8 cellular contexts compared by ENCODE assay signal in the genomic region with DNA sequence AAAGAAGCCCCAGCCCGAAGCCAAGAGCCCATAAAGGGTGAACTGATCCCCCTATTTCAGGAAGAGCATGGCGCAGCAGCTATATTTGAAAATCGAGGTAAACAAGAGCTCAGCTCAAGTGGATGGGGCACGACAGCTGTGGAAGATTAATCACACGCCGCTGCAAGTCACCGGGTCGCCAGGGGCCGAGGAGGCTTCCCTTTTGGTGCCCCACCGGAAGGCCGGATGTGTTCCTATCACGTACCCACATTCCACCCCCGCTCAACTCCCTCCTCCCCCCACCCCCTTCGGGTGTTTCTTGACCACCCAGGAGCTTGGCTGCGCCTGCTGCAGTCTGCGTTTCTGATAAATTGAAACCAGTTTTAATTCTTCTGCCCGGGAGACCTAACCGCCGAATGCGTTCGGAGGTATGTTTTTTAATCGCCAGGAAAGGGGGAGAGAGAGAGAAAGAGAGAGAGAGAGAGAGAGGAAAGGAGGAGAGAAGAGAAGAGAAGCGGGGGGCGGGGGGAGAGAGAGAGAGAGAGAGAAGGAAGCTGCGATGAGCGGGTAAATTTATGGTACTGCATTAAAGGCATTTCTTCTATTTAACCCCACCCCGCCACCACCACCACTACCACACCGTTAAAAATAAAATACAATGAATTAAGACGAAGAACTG. TPM values are rescaled to one million over a fixed set of nuclear protein-coding genes. Genes with fewer than 3 reads are reported as not detected.
A peak's percentile ranks its signal among the peaks of the same experiment; 100 is the strongest.
DNase-seq lines count a peak whose midpoint lies in the region; ATAC-seq, FAIRE-seq and TF ChIP-seq lines count a peak whose summit lies in the region.

No MANE protein-coding gene starts in this region.

- H3K4me3 ChIP-seq in bronchial epithelial cell (ENCODE audit: low read depth, low read length) (peak overlapping the region; percentile 39), aorta (ENCODE audit: low read length in 2 of 2) (peak overlapping the region in 1 of 2 donors; percentile 22)

- H3K4me1 Mint-ChIP-seq in mesothelial cell of epicardium: peaks cover 14% of the 10 kb centered on the region

- H3K27me3 ChIP-seq in bronchial epithelial cell (ENCODE audit: control insufficient read depth, insufficient read depth, low read length) (peaks cover 3% of the 10 kb centered on the region), aorta (ENCODE audit: control insufficient read depth in 1 of 2, insufficient read depth in 2 of 2, low read length in 1 of 2) (no peaks in the 10 kb centered on the region)

- peak; percentile 44 for DNase-seq in EL
- DNase-seq in KBM-7: peak; percentile 81
- DNase-seq in bronchial epithelial cell (ENCODE audit: low read depth): no peak
- DNase-seq in mesothelial cell of epicardium (ENCODE audit: low spot score in 2 of 2, unreplicated experiment in 2 of 2): no peak
- DNase-seq in CD1c-positive myeloid dendritic cell (ENCODE audit: extremely low spot score): no peak
- no peak for DNase-seq in NCI-H2029 treated with DMSO at 0.1 percent for 48 hours (lab: John Stamatoyannopoulos, UW)
- no peak for DNase-seq in aorta

- H3K27ac Mint-ChIP-seq in mesothelial cell of epicardium: no peak overlapping the region

- intact Hi-C loops in aorta (cut with DNase I): no loop called here

- H3K9me3 Mint-ChIP-seq in mesothelial cell of epicardium: no peaks in the 10 kb centered on the region

- ATAC-seq in GM18868 (IDR thresholded peaks at IDR 0.05; ENCODE audit: unreplicated experiment) (no peak), aorta (ENCODE audit: low FRiP score) (no peak)

- no peaks in the 10 kb centered on the region for H3K4me1 ChIP-seq in aorta (ENCODE audit: control insufficient read depth in 1 of 2, insufficient read depth in 2 of 2, low read length in 2 of 2)

- FAIRE-seq in bronchial epithelial cell (lab: Jason Lieb, UNC): no peak

- H3K27me3 Mint-ChIP-seq in mesothelial cell of epicardium (ENCODE audit: low read depth): peaks cover 65% of the 10 kb centered on the region

- WGBS in aorta, 2 donors: 12 to 13% methylated on average over 29 of the region's 29 CpGs

- no peak for TF ChIP-seq CTCF in bronchial epithelial cell (IDR thresholded peaks at IDR 0.05; ENCODE audit: insufficient read depth, low read length, severe bottlenecking)
- TF ChIP-seq CTCF in mesothelial cell of epicardium (IDR thresholded peaks at IDR 0.05; ENCODE audit: unreplicated experiment): no peak

- peak overlapping the region; percentile 66 for H3K4me3 Mint-ChIP-seq in mesothelial cell of epicardium

- H3K9me3 ChIP-seq in aorta (ENCODE audit: control insufficient read depth, low read length): no peaks in the 10 kb centered on the region

- no peaks in the 10 kb centered on the region for H3K36me3 ChIP-seq in bronchial epithelial cell (ENCODE audit: control insufficient read depth, insufficient read depth, low read length)
- no peaks in the 10 kb centered on the region for H3K36me3 ChIP-seq in aorta (ENCODE audit: control insufficient read depth in 1 of 2, insufficient read depth in 2 of 2, low read length in 1 of 2)

- H3K27ac ChIP-seq in aorta (ENCODE audit: low read depth in 1 of 2, low read length in 2 of 2): no peak overlapping the region

- no peaks in the 10 kb centered on the region for H3K36me3 Mint-ChIP-seq in mesothelial cell of epicardium

- in situ Hi-C loops in KBM-7 (cut with MboI; ENCODE audit: low pct_unique_long_range_greater_than_20kb, low sequenced_read_pairs): no loop called here

RNA-seq across cellular contexts. Expression of gene SLC8A3, which starts 1.8 kb away (rescaled TPM):
- total RNA-seq in bronchial epithelial cell (under 0.01 TPM in 1 of 2 replicates, not detected in the other), mesothelial cell of epicardium (0.22 to 0.27 TPM (median 0.23 TPM) in 3 replicates), aorta (under 1 TPM; 0.23 to 0.45 TPM)
- not detected for polyA plus RNA-seq in aorta

Comparison
In these comparisons a context has a peak if more than half of its experiments do, and no peak if none do; other contexts are left out.
1. DNase-seq: peak in EL (single experiment) and KBM-7 (single experiment); none in bronchial epithelial cell (single experiment), mesothelial cell of epicardium (0 of 2), CD1c-positive myeloid dendritic cell (single experiment), NCI-H2029 treated with DMSO at 0.1 percent for 48 hours (single experiment) and aorta (0 of 2).